In genomic region chr2:42236911-42237310, GRCh38 we compare ENCODE assay signal across 21 cellular contexts.
"Had no signal": no experiment of that assay in that cellular context is flagged by ENCODE, and none has a peak within 500 bp of the region (broad histone marks: within the 10 kb centered on the region; RNA-seq: fewer than 3 reads in every experiment).

No MANE protein-coding gene starts in this region.

- H3K9me3 Mint-ChIP-seq: naive thymus-derived CD8-positive, alpha-beta T cell had no signal

- H3K9me3 ChIP-seq: colonic mucosa, heart left ventricle, neutrophil, psoas muscle, spleen, stomach, thoracic aorta, transverse colon had no signal

- H3K27me3 Mint-ChIP-seq: naive thymus-derived CD8-positive, alpha-beta T cell had no signal

- DNase-seq: colonic mucosa; dermis blood vessel endothelial cell; effector CD4-positive, alpha-beta T cell; foreskin melanocyte; heart left ventricle; hypothalamus; kidney glomerular epithelial cell; naive thymus-derived CD8-positive, alpha-beta T cell; psoas muscle; retina; spleen; stimulated activated CD4-positive, alpha-beta T cell treated with anti-CD3 and anti-CD28 coated beads, Interleukin-15, amount 100 ng/mL, for 24 hours; stimulated activated CD4-positive, alpha-beta T cell treated with anti-CD3 and anti-CD28 coated beads, Interleukin-1b, Interleukin-23, amount 100 ng/mL, for 48 hours; stimulated activated CD4-positive, alpha-beta T cell treated with anti-CD3 and anti-CD28 coated beads, Interleukin-4, amount 100 ng/mL, for 24 hours; stimulated activated naive CD4-positive, alpha-beta T cell; stomach; substantia nigra; transverse colon had no signal

- H3K4me3 ChIP-seq: colonic mucosa, heart left ventricle, psoas muscle, spleen, stomach, thoracic aorta, transverse colon had no signal

- ATAC-seq: heart left ventricle; naive thymus-derived CD8-positive, alpha-beta T cell; psoas muscle; sciatic nerve had no signal

- H3K27me3 ChIP-seq: colonic mucosa, heart left ventricle, neutrophil, spleen, stomach, transverse colon had no signal

- H3K36me3 ChIP-seq: colonic mucosa, heart left ventricle, neutrophil, stomach, thoracic aorta, transverse colon had no signal

- H3K27ac ChIP-seq: colonic mucosa, heart left ventricle, psoas muscle, spleen, stomach, thoracic aorta, transverse colon had no signal

- H3K4me1 ChIP-seq: psoas muscle had no signal
